ENCODE assay signal across 1 cellular context in genomic region chr1:119097380-119097779, GRCh38.
TF ChIP-seq lines count a peak whose summit lies in the region.

No MANE protein-coding gene starts in this region.

TF ChIP-seq in IMR-90, 13 proteins besides CTCF, POLR2A, EP300 and RAD21:
- TF ChIP-seq ELK1 (IDR thresholded peaks at IDR 0.05; ENCODE audit: borderline replicate concordance, low read depth, low read length) = no peak
- TF ChIP-seq MXI1 (IDR thresholded peaks at IDR 0.05; ENCODE audit: borderline replicate concordance, low read depth, low read length) = no peak
- TF ChIP-seq FOS (IDR thresholded peaks at IDR 0.05; ENCODE audit: low read depth, low read length) = no peak
- no peak for TF ChIP-seq NFE2L2 (IDR thresholded peaks at IDR 0.05; ENCODE audit: low read depth, low read length)
- TF ChIP-seq BHLHE40 (IDR thresholded peaks at IDR 0.05; ENCODE audit: low read depth, low read length) = no peak
- no peak for TF ChIP-seq SMC3 (IDR thresholded peaks at IDR 0.05; ENCODE audit: low read depth, low read length)
TF ChIP-seq in IMR-90: peak in this region for 0.
